8 cellular contexts compared by ENCODE assay signal in the genomic region with DNA sequence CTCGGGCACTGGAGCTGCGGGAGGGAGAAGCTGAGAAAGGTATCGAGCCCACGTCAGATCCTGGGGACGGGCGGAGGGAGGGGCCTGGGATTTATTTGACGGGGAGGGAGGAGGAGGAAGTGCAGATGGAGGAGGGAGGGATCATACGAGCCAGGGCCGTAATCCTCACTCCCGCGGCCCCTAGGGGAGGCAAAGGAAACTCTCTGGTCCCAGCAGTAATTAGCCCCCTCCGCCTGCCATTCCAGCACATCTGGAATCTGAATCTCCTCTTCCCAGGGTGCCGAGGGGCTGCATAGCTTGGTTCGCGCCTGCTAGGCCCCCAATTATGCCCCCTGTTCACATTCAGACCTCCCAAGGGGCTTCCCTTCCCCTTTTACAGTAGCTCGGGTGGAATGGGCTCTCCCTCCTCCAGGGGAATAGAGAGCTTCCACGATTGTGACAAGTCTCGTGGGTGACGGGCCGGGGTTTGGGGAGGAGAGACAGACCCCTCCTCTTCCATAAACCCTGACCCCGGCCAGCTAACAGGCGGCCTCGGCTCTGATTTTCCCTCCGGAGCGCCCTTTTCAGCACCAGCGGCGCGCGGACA. TPM values are rescaled to one million over a fixed set of nuclear protein-coding genes. Genes with fewer than 3 reads are reported as not detected.
A peak's percentile ranks its signal among the peaks of the same experiment; 100 is the strongest.
DNase-seq lines count a peak whose midpoint lies in the region; ATAC-seq and TF ChIP-seq lines count a peak whose summit lies in the region.

Gene SEZ6L2, minus strand, starts transcription at position 35 of the 586 bp plus-strand sequence. CDS start 531 bp downstream, outside the sequence.

- in situ Hi-C loops in astrocyte of the spinal cord (cut with HindIII; ENCODE audit: low sequenced_read_pairs) = no loop called here

- peaks cover 16% of the 10 kb centered on the region; the same call in 1 of the 2 replicates for H3K4me1 ChIP-seq in PC-9 (replicated peaks; ENCODE audit: insufficient read depth)

- BruUV-seq in PC-9 (replicated peaks; lab: Mats Ljungman, UMichigan) = no TSS peak

- peak within 1 kb of the TSS; percentile 89 for H2AFZ ChIP-seq in PC-9

- H3K27me3 ChIP-seq in PC-9 (ENCODE audit: insufficient read depth, low read depth) = no peaks in the 10 kb centered on the region

- H3K9me3 ChIP-seq in PC-9 (ENCODE audit: insufficient read depth, low read depth) = no peaks in the 10 kb centered on the region

- H3K4me2 ChIP-seq in PC-9 = peak within 1 kb of the TSS; percentile 100

- H3K36me3 ChIP-seq in PC-9 (ENCODE audit: low read depth) = no peaks in the 10 kb centered on the region

- no peaks in the 10 kb centered on the region for H3K9me2 ChIP-seq in PC-9 (ENCODE audit: insufficient read depth)

- 0 out of 2 replicates have a peak, but pooled peaks cover 5% of the 10 kb centered on the region for H3K79me2 ChIP-seq in PC-9 (ENCODE audit: low read depth)

- H3F3A ChIP-seq in PC-9 (ENCODE audit: insufficient read depth, low read depth) = peaks cover 10% of the 10 kb centered on the region

- TF ChIP-seq CTCF in PC-9 (conservative IDR thresholded peaks at IDR 0.05) (peak; percentile 68), astrocyte of the spinal cord (IDR thresholded peaks at IDR 0.05; ENCODE audit: low read depth, low read length) (no peak)

- peak; percentile 86 for DNase-seq in DMS53 treated with DMSO at 0.1 percent for 48 hours (lab: John Stamatoyannopoulos, UW; ENCODE audit: unreplicated experiment)
- peak; percentile 90 to 91 for DNase-seq in PC-9
- DNase-seq in astrocyte of the spinal cord (ENCODE audit: low read depth, low spot score) = peak; percentile 78
- DNase-seq in renal cortical epithelial cell (ENCODE audit: low read depth) = peak; percentile 90

- H4K20me1 ChIP-seq in PC-9 (ENCODE audit: insufficient read depth) = no peaks in the 10 kb centered on the region

- H3K4me3 ChIP-seq in PC-9 (peak within 1 kb of the TSS; percentile 72), astrocyte of the spinal cord (ENCODE audit: low read depth, low read length) (peak within 1 kb of the TSS; percentile 60), iPS-11a (ENCODE audit: low read depth, low read length) (peak within 1 kb of the TSS; percentile 77)

- POLR2A ChIA-PET in PC-9 (lab: Charles Lee; ENCODE audit: unreplicated experiment) = interaction anchor here (0.6 to 1.7 kb wide), 10 partner anchors 13 to 471 kb away, joined by 4 to 30 read pairs (median 6); partner anchors contain the start of gene TAOK2

- ATAC-seq in HG03159 (IDR thresholded peaks at IDR 0.05; ENCODE audit: unreplicated experiment) (no peak), HG02571 (IDR thresholded peaks at IDR 0.05; ENCODE audit: unreplicated experiment) (no peak)

- TF ChIP-seq EP300 in Ishikawa (IDR thresholded peaks at IDR 0.05; ENCODE audit: borderline replicate concordance) = no peak

- CTCF ChIA-PET in PC-9 (lab: Charles Lee) = interaction anchor here (0.6 to 1.8 kb wide), 12 partner anchors 9 to 177 kb away, joined by 3 to 11 read pairs (median 6); partner anchors contain the start of genes PAGR1, TAOK2 and TMEM219

- H3K27ac ChIP-seq in PC-9 = peak within 1 kb of the TSS; percentile 51

- intact Hi-C loops in PC-9 (cut with micrococcal nuclease; ENCODE audit: unreplicated experiment) = loop anchor here (1.0 to 5.0 kb wide), 4 partner anchors 37 to 97 kb away; partner anchors contain the start of genes CDIPT, INO80E, MVP and TAOK2

- no peak for TF ChIP-seq RAD21 in Ishikawa (IDR thresholded peaks at IDR 0.05; ENCODE audit: low read depth)

TF ChIP-seq in Ishikawa, 13 proteins besides CTCF, POLR2A, EP300 and RAD21:
- TF ChIP-seq CEBPB (IDR thresholded peaks at IDR 0.05) (no peak), ZBTB7A (IDR thresholded peaks at IDR 0.05; ENCODE audit: low read depth) (peak; percentile 61), CREB1 (IDR thresholded peaks at IDR 0.05; ENCODE audit: low read depth) (peak; percentile 33; the same call in 1 of the 2 replicates), EGR1 (IDR thresholded peaks at IDR 0.05) (no peak), TCF12 (IDR thresholded peaks at IDR 0.05; ENCODE audit: low read depth) (peak; percentile 29; the same call in 1 of the 2 replicates), TAF1 (IDR thresholded peaks at IDR 0.05; ENCODE audit: low read depth) (0 out of 2 replicates have a peak, but pooled peaks have one; percentile 15), REST (IDR thresholded peaks at IDR 0.05; ENCODE audit: low read depth) (peak; percentile 95)

RNA-seq across cellular contexts. Expression of gene SEZ6L2, which starts in this region (rescaled TPM):
- total RNA-seq in PC-9 (2021) = 46.5 and 64.0 TPM in 2 replicates
- total RNA-seq in renal cortical epithelial cell = 9.2 and 45.7 TPM in 2 replicates
